In the genomic region with DNA sequence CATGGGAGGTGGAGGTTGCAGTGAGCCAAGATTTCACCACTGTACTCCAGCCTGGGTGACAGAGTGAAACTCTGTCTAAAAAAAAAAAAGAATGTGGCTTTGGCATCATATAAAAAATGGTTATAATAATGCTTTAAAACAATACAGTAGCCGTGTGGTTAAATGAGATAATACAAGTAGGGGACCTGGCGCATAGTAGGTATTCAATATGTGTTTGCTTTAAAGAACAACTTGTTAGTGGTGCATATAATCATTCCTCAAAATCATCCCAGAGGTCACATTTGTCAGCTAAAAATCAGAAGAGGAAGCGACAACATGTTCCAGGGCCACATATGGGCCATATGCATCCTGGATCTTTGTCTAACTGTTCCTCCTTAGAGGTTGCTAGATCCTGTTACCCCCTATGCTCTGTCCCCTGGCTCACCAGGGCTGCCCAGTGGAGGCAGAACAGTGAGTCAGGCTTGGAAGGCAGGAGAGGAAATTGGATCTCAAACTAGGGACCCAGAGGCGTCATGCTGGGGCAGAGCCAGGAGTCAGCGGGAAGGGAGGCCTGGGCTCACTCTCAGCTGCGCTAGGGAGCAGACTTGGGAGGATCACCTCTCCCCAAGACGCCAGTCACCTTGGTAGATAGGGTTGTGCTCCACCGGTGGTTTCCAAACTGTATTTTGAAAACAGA, we compare ENCODE assay signal across 16 cellular contexts. TPM values are rescaled to one million over a fixed set of nuclear protein-coding genes. Genes with fewer than 3 reads are reported as not detected.
DNase-seq lines count a peak whose midpoint lies in the region; ATAC-seq, FAIRE-seq and TF ChIP-seq lines count a peak whose summit lies in the region.
"Had no signal": no experiment of that assay in that cellular context is flagged by ENCODE, and none has a peak within 500 bp of the region (broad histone marks: within the 10 kb centered on the region; RNA-seq: fewer than 3 reads in every experiment).

No MANE protein-coding gene starts in this region.

- DNase-seq in H54 (ENCODE audit: insufficient read length, low spot score): peak; percentile 99
- DNase-seq in fibroblast of gingiva (ENCODE audit: low read depth): peak; percentile 68
- peak; percentile 56 for DNase-seq in skeletal muscle cell (ENCODE audit: low read depth)
- DNase-seq in GM13976 (ENCODE audit: low spot score): no peak
- no peak for DNase-seq in ureter (ENCODE audit: low spot score)
- no peak for DNase-seq in coronary artery (ENCODE audit: low spot score)
- DNase-seq: activated CD8-positive, alpha-beta T cell treated with anti-CD3 and anti-CD28 coated beads for 36 hours; CD8-positive, alpha-beta T cell; naive thymus-derived CD4-positive, alpha-beta T cell; NCI-H2081 treated with DMSO at 0.1 percent for 48 hours; SHP77 treated with DMSO at 0.1 percent for 48 hours; stimulated activated CD4-positive, alpha-beta T cell treated with anti-CD3 and anti-CD28 coated beads, Interleukin-4, amount 100 ng/mL, for 4 hours had no signal

- peak; percentile 88 for FAIRE-seq in H54 (lab: Jason Lieb, UNC)

- no peak for TF ChIP-seq CTCF in GM13976 (IDR thresholded peaks at IDR 0.05; ENCODE audit: borderline replicate concordance, control extremely low read depth, extremely low read depth, insufficient read depth, missing control alignments)
- no peak for TF ChIP-seq CTCF in coronary artery (IDR thresholded peaks at IDR 0.05)

- no peak overlapping the region for H3K27ac ChIP-seq in coronary artery
- H3K27ac ChIP-seq: left lung had no signal

- H3K4me3 ChIP-seq in skeletal muscle cell (ENCODE audit: low read depth, low read length): no peak overlapping the region
- H3K4me3 ChIP-seq in coronary artery: no peak overlapping the region
- H3K4me3 ChIP-seq: left lung had no signal

- TF ChIP-seq POLR2A in H54 (IDR thresholded peaks at IDR 0.05; ENCODE audit: low read depth, low read length): no peak

- ATAC-seq in SK-N-SH treated with all-trans-retinoic acid at 6 μM for 48 hours: peak; percentile 74
- ATAC-seq: activated CD8-positive, alpha-beta T cell treated with anti-CD3 and anti-CD28 coated beads for 36 hours; CD8-positive, alpha-beta T cell; left lung; naive thymus-derived CD4-positive, alpha-beta T cell had no signal

- in situ Hi-C loops in GM13976 (cut with MboI; ENCODE audit: low sequenced_read_pairs, unreplicated experiment): no loop called here

TF ChIP-seq in SK-N-SH treated with all-trans-retinoic acid at 6 μM for 48 hours, 23 proteins besides CTCF, POLR2A, EP300 and RAD21:
- TF ChIP-seq BACH2 (CRISPR knock-in tag; IDR thresholded peaks at IDR 0.05; ENCODE audit: borderline replicate concordance) (no peak), TSHZ2 (CRISPR knock-in tag; IDR thresholded peaks at IDR 0.05) (no peak), TOX (CRISPR knock-in tag; IDR thresholded peaks at IDR 0.05; ENCODE audit: borderline replicate concordance) (no peak), ZFP3 (CRISPR knock-in tag; IDR thresholded peaks at IDR 0.05) (no peak), ZNF565 (CRISPR knock-in tag; conservative IDR thresholded peaks at IDR 0.05; ENCODE audit: low read depth) (no peak), ISL1 (CRISPR knock-in tag; IDR thresholded peaks at IDR 0.05) (no peak), PATZ1 (CRISPR knock-in tag; IDR thresholded peaks at IDR 0.05; ENCODE audit: borderline replicate concordance) (no peak), ESRRG (CRISPR knock-in tag; IDR thresholded peaks at IDR 0.05) (no peak)
TF ChIP-seq in SK-N-SH treated with all-trans-retinoic acid at 6 μM for 48 hours: peak in this region for 0.

RNA-seq across cellular contexts. Expression of gene LHX6, which starts 27.7 kb away (rescaled TPM):
- total RNA-seq in ureter: 5.7 TPM
- total RNA-seq: activated T-helper 2 cell treated with anti-CD3 and anti-CD28 coated beads, Interferon-gamma antibody, Interleukin-2, Interleukin-4, amounts not matched to agents 10 μg/mL and 5 μg/mL and 100 μg/mL, durations not matched to agents 14 hours and 24 hours and 36 hours; CD8-positive, alpha-beta T cell; naive thymus-derived CD4-positive, alpha-beta T cell had no signal

RNA-seq across cellular contexts. Expression of gene MORN5, which starts 41.4 kb away (rescaled TPM):
- 1.4 TPM for total RNA-seq in ureter
- total RNA-seq: activated CD8-positive, alpha-beta T cell treated with anti-CD3 and anti-CD28 coated beads for 36 hours; activated T-helper 2 cell treated with anti-CD3 and anti-CD28 coated beads, Interferon-gamma antibody, Interleukin-2, Interleukin-4, amounts not matched to agents 10 μg/mL and 5 μg/mL and 100 μg/mL, durations not matched to agents 14 hours and 24 hours and 36 hours; aorta; CD8-positive, alpha-beta T cell; naive thymus-derived CD4-positive, alpha-beta T cell had no signal

RNA-seq across cellular contexts. Expression of gene NDUFA8, which starts 41.5 kb away (rescaled TPM):
- 38.1 TPM for total RNA-seq in ureter

Comparison
In these comparisons a context has a peak if more than half of its experiments do, and no peak if none do; other contexts are left out.
1. DNase-seq: peak in H54 (single experiment), fibroblast of gingiva (single experiment) and skeletal muscle cell (single experiment); none in GM13976 (single experiment), ureter (single experiment) and coronary artery (single experiment).